Comparison of ENCODE assay signal across 13 cellular contexts in genomic region chr13:26873174-26873698, GRCh38.
A peak's percentile ranks its signal among the peaks of the same experiment; 100 is the strongest.
DNase-seq lines count a peak whose midpoint lies in the region; ATAC-seq, FAIRE-seq and TF ChIP-seq lines count a peak whose summit lies in the region.
"Had no signal": no experiment of that assay in that cellular context is flagged by ENCODE, and none has a peak within 500 bp of the region (broad histone marks: within the 10 kb centered on the region; RNA-seq: fewer than 3 reads in every experiment).

No MANE protein-coding gene starts in this region.

- TF ChIP-seq RAD21 in H1 (IDR thresholded peaks at IDR 0.05 in 1 of 2, conservative IDR thresholded peaks at IDR 0.05 in 1 of 2; ENCODE audit: low read depth in 2 of 2, low read length in 2 of 2) = no peak

- H3K79me1 ChIP-seq in H1 (ENCODE audit: low read depth, low read length) = no peaks in the 10 kb centered on the region

- no peak overlapping the region for H3K4me2 ChIP-seq in KMS-11
- peak overlapping the region; percentile 51 to 56 for H3K4me2 ChIP-seq in H1 (ENCODE audit: insufficient read depth in 1 of 2, low read depth in 2 of 2, low read length in 2 of 2)

- H3K27me3 ChIP-seq in KMS-11 (ENCODE audit: insufficient read depth, low read depth) = no peaks in the 10 kb centered on the region
- H3K27me3 ChIP-seq in H1 (replicated peaks in 1 of 4; ENCODE audit: control insufficient read depth in 3 of 4, extremely low read depth in 1 of 4, insufficient read depth in 3 of 4, low read length in 3 of 4) = 0 out of 7 replicates have a peak, but pooled peaks cover 0 to 2% (median 0%) of the 10 kb centered on the region in 4 experiments
- peaks cover 0 to 8% (median 4%) of the 10 kb centered on the region in 3 donors for H3K27me3 ChIP-seq in psoas muscle (ENCODE audit: insufficient read depth in 3 of 3, low read length in 2 of 3)
- H3K27me3 ChIP-seq: BE2C had no signal

- H3K4ac ChIP-seq in H1 (replicated peaks; ENCODE audit: insufficient read length, low read depth, low read length) = no peak overlapping the region

- H3K56ac ChIP-seq in H1 (replicated peaks; ENCODE audit: insufficient read length, low read depth, low read length) = no peak overlapping the region

- CTCF ChIA-PET in H1 (lab: Charles Lee; ENCODE audit: partially characterized antibody) = interaction anchor here (0.5 to 10.0 kb wide), 52 partner anchors 8 to 688 kb away, joined by 3 to 131 read pairs (median 5); no protein-coding TSS in a partner anchor

- no peak overlapping the region for H4K5ac ChIP-seq in H1 (ENCODE audit: insufficient read length, low read depth, low read length)

- peak; percentile 48 for FAIRE-seq in H1 (lab: Jason Lieb, UNC)
- FAIRE-seq: GM12892, H54 had no signal

- H3K79me2 ChIP-seq in KMS-11 (ENCODE audit: insufficient read depth, low read depth) (no peaks in the 10 kb centered on the region), H1 (ENCODE audit: control insufficient read depth in 1 of 2, insufficient read depth in 2 of 2, low read length in 2 of 2) (no peaks in the 10 kb centered on the region)

- H3K23me2 ChIP-seq in H1 (ENCODE audit: low read depth, low read length) = no peaks in the 10 kb centered on the region; the same call in 1 of the 2 replicates

- no peak overlapping the region for H2AK5ac ChIP-seq in H1 (ENCODE audit: low read depth, low read length)

- H2BK120ac ChIP-seq in H1 (replicated peaks; ENCODE audit: low read depth, low read length) = no peak overlapping the region

- H3K36me3 ChIP-seq in KMS-11 (ENCODE audit: insufficient read depth) (no peaks in the 10 kb centered on the region), H1 (ENCODE audit: control insufficient read depth in 2 of 4, insufficient read depth in 4 of 4, low read length in 3 of 4) (no peaks in the 10 kb centered on the region), psoas muscle (ENCODE audit: insufficient read depth in 1 of 2, low read depth in 1 of 2) (no peaks in the 10 kb centered on the region)
- H3K36me3 ChIP-seq: BE2C had no signal

- H2BK12ac ChIP-seq in H1 (ENCODE audit: low read depth, low read length) = no peak overlapping the region

- H3K27ac ChIP-seq in KMS-11 = no peak overlapping the region
- H3K27ac ChIP-seq in H1 (ENCODE audit: low read depth, low read length) = no peak overlapping the region
- H3K27ac ChIP-seq in psoas muscle = no peak overlapping the region

- H4K20me1 ChIP-seq in KMS-11 (ENCODE audit: insufficient read depth) = no peaks in the 10 kb centered on the region
- no peaks in the 10 kb centered on the region for H4K20me1 ChIP-seq in H1 (replicated peaks in 1 of 2; ENCODE audit: control insufficient read depth in 1 of 2, insufficient read depth in 2 of 2, low read length in 2 of 2)

- H3K14ac ChIP-seq in H1 (ENCODE audit: insufficient read length) = no peak overlapping the region

- H2BK20ac ChIP-seq in H1 (ENCODE audit: low read length) = peak overlapping the region; percentile 40; the same call in 1 of the 2 replicates

- H2AFZ ChIP-seq in KMS-11 (ENCODE audit: low read depth) (no peak overlapping the region), H1 (ENCODE audit: low read length) (no peak overlapping the region)

- TF ChIP-seq CTCF in KMS-11 (conservative IDR thresholded peaks at IDR 0.05; ENCODE audit: low read depth, low read length) = 0 out of 2 replicates have a peak, but pooled peaks have one; percentile 10
- TF ChIP-seq CTCF in H1 (IDR thresholded peaks at IDR 0.05; ENCODE audit: control extremely low read depth in 1 of 3, insufficient read depth in 1 of 3, low read depth in 1 of 3, low read length in 3 of 3) = no peak
- peak; percentile 2 for TF ChIP-seq CTCF in psoas muscle (IDR thresholded peaks at IDR 0.05)

- TF ChIP-seq EP300 in H1 (IDR thresholded peaks at IDR 0.05; ENCODE audit: borderline replicate concordance in 1 of 2, low read depth in 2 of 2, low read length in 2 of 2) = no peak

- no peak for TF ChIP-seq POLR2A in H1 (IDR thresholded peaks at IDR 0.05; ENCODE audit: control extremely low read depth in 1 of 2, low read depth in 2 of 2, low read length in 2 of 2)

- no peak overlapping the region for H4K91ac ChIP-seq in H1 (replicated peaks; ENCODE audit: insufficient read length, low read length)

- POLR2A ChIA-PET in H1 (lab: Charles Lee; ENCODE audit: partially characterized antibody) = interaction anchor here (0.6 to 1.0 kb wide), 2 partner anchors 57 to 153 kb away, joined by 3 read pairs; no protein-coding TSS in a partner anchor

- ATAC-seq in psoas muscle (no peak), HG03025 (IDR thresholded peaks at IDR 0.05; ENCODE audit: low FRiP score, unreplicated experiment) (no peak), HG03565 (IDR thresholded peaks at IDR 0.05; ENCODE audit: unreplicated experiment) (no peak)

- H3K9ac ChIP-seq in KMS-11 (no peak overlapping the region), H1 (replicated peaks in 1 of 4; ENCODE audit: extremely low read depth in 1 of 4, low read depth in 3 of 4, low read length in 3 of 4) (no peak overlapping the region)

- no peaks in the 10 kb centered on the region for H3K4me1 ChIP-seq in KMS-11 (ENCODE audit: low read depth, poor library complexity, severe bottlenecking)
- peaks cover 2 to 14% (median 5%) of the 10 kb centered on the region in 4 experiments; a peak in 4 of 7 replicates for H3K4me1 ChIP-seq in H1 (replicated peaks in 1 of 4; ENCODE audit: control insufficient read depth in 3 of 4, insufficient read depth in 4 of 4, low read length in 3 of 4)
- H3K4me1 ChIP-seq in psoas muscle = no peaks in the 10 kb centered on the region
- H3K4me1 ChIP-seq: BE2C had no signal

- no peak overlapping the region for H3K18ac ChIP-seq in H1 (ENCODE audit: extremely low read depth, low read length)

- intact Hi-C loops in psoas muscle (cut with DNase I) = loop anchor here in 1 of 2 donors (5.0 kb wide), 1 partner anchor 166 kb away; no protein-coding TSS in a partner anchor

- H4K8ac ChIP-seq in H1 (ENCODE audit: extremely low read depth, insufficient read depth, low read length) = no peak overlapping the region

- no peak overlapping the region for H2BK5ac ChIP-seq in H1 (ENCODE audit: low read depth, low read length)

- H3K4me3 ChIP-seq in KMS-11 (IDR thresholded peaks at IDR 0.05; ENCODE audit: insufficient read depth, low read depth, low read length) (no peak overlapping the region), H1 (ENCODE audit: extremely low read depth in 1 of 4, insufficient read depth in 2 of 4, low read depth in 3 of 4, low read length in 4 of 4) (peak overlapping the region in 1 of 4 experiments; percentile 0; a peak in 1 of 8 replicates), psoas muscle (no peak overlapping the region)
- H3K4me3 ChIP-seq: K562 had no signal

- WGBS in H1 (ENCODE audit: extremely low coverage in 1 of 2, insufficient coverage in 1 of 2, insufficient read length in 1 of 2, insufficient replicate concordance in 2 of 2, low coverage in 1 of 2, low lambda C conversion rate in 2 of 2, missing lambda C conversion rate in 1 of 2), 2 experiments = 70% methylated on average over 12 of the region's 12 CpGs; no CpG with 5 or more reads in 1 of the 2 experiments
- WGBS in psoas muscle, 3 donors = 70 to 76% (median 74%) methylated on average over 12 of the region's 12 CpGs

- H3K23ac ChIP-seq in H1 (ENCODE audit: insufficient read length) = no peak overlapping the region

- 0 out of 2 replicates have a peak overlapping the region, but pooled peaks have one; percentile 48 for H2BK15ac ChIP-seq in H1 (ENCODE audit: low read length)

- DNase-seq in ELF-1 (ENCODE audit: low read depth, low spot score) (peak; percentile 8), H1 (ENCODE audit: low read depth in 1 of 2, low spot score in 2 of 2) (peak in 1 of 2 experiments; percentile 52), psoas muscle (no peak), NCI-H510A treated with DMSO at 0.1 percent for 48 hours (lab: John Stamatoyannopoulos, UW) (no peak)
- DNase-seq: GF-D8, NCI-H1436 treated with DMSO at 0.1 percent for 48 hours had no signal

- H3K9me3 ChIP-seq in H1 (ENCODE audit: insufficient read depth in 2 of 2, low read depth in 1 of 2, low read length in 1 of 2) (peaks cover 15 to 20% of the 10 kb centered on the region in 2 experiments; a peak in 3 of 4 replicates), psoas muscle (peaks cover 10% of the 10 kb centered on the region)
- H3K9me3 ChIP-seq: BE2C had no signal

TF ChIP-seq in H1, 55 proteins besides CTCF, POLR2A, EP300 and RAD21:
- TF ChIP-seq USF2 (IDR thresholded peaks at IDR 0.05; ENCODE audit: low read length) (no peak), ATF2 (IDR thresholded peaks at IDR 0.05; ENCODE audit: low read length) (no peak), HDAC6 (IDR thresholded peaks at IDR 0.05; ENCODE audit: low read depth, low read length) (no peak), CBX8 (IDR thresholded peaks at IDR 0.05; ENCODE audit: borderline replicate concordance, low read depth, low read length) (no peak), MAX (IDR thresholded peaks at IDR 0.05) (no peak), SUZ12 (IDR thresholded peaks at IDR 0.05; ENCODE audit: low read length) (no peak)
TF ChIP-seq in H1: peak in this region for 0.

Comparison
In these comparisons a context has a peak if more than half of its experiments do, and no peak if none do; other contexts are left out.
1. CTCF ChIP-seq: peak in KMS-11 (single experiment) and psoas muscle (single experiment); none in H1 (0 of 3).